In genomic region chr2:121771976-121772742, GRCh38 we compare ENCODE assay signal across 14 cellular contexts. TPM values are rescaled to one million over a fixed set of nuclear protein-coding genes. Genes with fewer than 3 reads are reported as not detected.
DNase-seq lines count a peak whose midpoint lies in the region; ATAC-seq and TF ChIP-seq lines count a peak whose summit lies in the region.
"Had no signal": no experiment of that assay in that cellular context is flagged by ENCODE, and none has a peak within 500 bp of the region (broad histone marks: within the 10 kb centered on the region; RNA-seq: fewer than 3 reads in every experiment).

No MANE protein-coding gene starts in this region.

- DNase-seq in heart right ventricle: peak in 1 of 2 donors; percentile 29
- no peak for DNase-seq in cardiac septum (ENCODE audit: low spot score)
- DNase-seq in fibroblast of villous mesenchyme (ENCODE audit: low read depth): peak; percentile 10
- DNase-seq in natural killer cell: no peak
- no peak for DNase-seq in stimulated activated naive B cell treated with anti-CD40 and anti-IgM and Interleukin-4, amounts not matched to agents 10 μg/mL and 1 μg/mL and 100 μg/mL, for 72 hours
- no peak for DNase-seq in GM10248 (ENCODE audit: extremely low spot score)
- DNase-seq: activated T-cell treated with anti-CD3 and anti-CD28 coated beads for 4 hours; aorta; Karpas-422; naive thymus-derived CD8-positive, alpha-beta T cell; stimulated activated CD4-positive, alpha-beta T cell treated with anti-CD3 and anti-CD28 coated beads, Interleukin-1b, Interleukin-23, amount 100 ng/mL, for 48 hours; stimulated activated naive CD8-positive, alpha-beta T cell treated with anti-CD3 and anti-CD28 coated beads, Interleukin-15, amount 100 ng/mL, for 72 hours had no signal

- H3K27me3 ChIP-seq in heart right ventricle: no peaks in the 10 kb centered on the region
- H3K27me3 ChIP-seq in OCI-LY1 (ENCODE audit: insufficient read depth, low read length): no peaks in the 10 kb centered on the region
- H3K27me3 ChIP-seq in thymus (ENCODE audit: control insufficient read depth, insufficient read depth): no peaks in the 10 kb centered on the region

- no peaks in the 10 kb centered on the region for H3K9me2 ChIP-seq in OCI-LY1 (ENCODE audit: low read depth, low read length)

- H3K36me3 ChIP-seq in heart right ventricle (peaks cover 0 to 33% (median 5%) of the 10 kb centered on the region in 9 donors), OCI-LY1 (ENCODE audit: insufficient read depth, low read length) (peaks cover 22% of the 10 kb centered on the region), thymus (ENCODE audit: control insufficient read depth, insufficient read depth) (peaks cover 15% of the 10 kb centered on the region)

- no peaks in the 10 kb centered on the region for H3K27me3 Mint-ChIP-seq in natural killer cell (ENCODE audit: low read depth in 2 of 2)
- no peaks in the 10 kb centered on the region for H3K27me3 Mint-ChIP-seq in stimulated activated naive B cell treated with anti-CD40 and anti-IgM and Interleukin-4, amounts not matched to agents 10 μg/mL and 1 μg/mL and 100 μg/mL, for 72 hours
- H3K27me3 Mint-ChIP-seq: naive thymus-derived CD8-positive, alpha-beta T cell; stimulated activated naive CD8-positive, alpha-beta T cell treated with anti-CD3 and anti-CD28 coated beads, Interleukin-15, amount 100 ng/mL, for 72 hours had no signal

- ATAC-seq in heart right ventricle: peak in 6 of 8 donors; percentile 50 to 80 (median 66)
- no peak for ATAC-seq in natural killer cell
- no peak for ATAC-seq in stimulated activated naive B cell treated with anti-CD40 and anti-IgM and Interleukin-4, amounts not matched to agents 10 μg/mL and 1 μg/mL and 100 μg/mL, for 72 hours (replicated peaks)
- ATAC-seq: naive thymus-derived CD8-positive, alpha-beta T cell; stimulated activated naive CD8-positive, alpha-beta T cell treated with anti-CD3 and anti-CD28 coated beads, Interleukin-15, amount 100 ng/mL, for 72 hours had no signal

- peaks cover 0 to 4% (median 0%) of the 10 kb centered on the region in 9 donors for H3K4me1 ChIP-seq in heart right ventricle
- peaks cover 50% of the 10 kb centered on the region for H3K4me1 ChIP-seq in OCI-LY1 (ENCODE audit: insufficient read depth, low read length, severe bottlenecking)
- H3K4me1 ChIP-seq in thymus (ENCODE audit: control insufficient read depth, insufficient read depth, low read length): no peaks in the 10 kb centered on the region

- WGBS in heart right ventricle, 2 donors: 48 to 60% methylated on average over 6 of the region's 6 CpGs
- WGBS in thymus: 85% methylated on average over 6 of the region's 6 CpGs

- H3K9me3 ChIP-seq in heart right ventricle (no peaks in the 10 kb centered on the region), OCI-LY1 (ENCODE audit: low read length) (no peaks in the 10 kb centered on the region), thymus (ENCODE audit: control insufficient read depth) (no peaks in the 10 kb centered on the region)

- H3K27ac Mint-ChIP-seq in natural killer cell: no peak overlapping the region
- H3K27ac Mint-ChIP-seq in stimulated activated naive B cell treated with anti-CD40 and anti-IgM and Interleukin-4, amounts not matched to agents 10 μg/mL and 1 μg/mL and 100 μg/mL, for 72 hours: no peak overlapping the region

- H3K27ac ChIP-seq in heart right ventricle (peak overlapping the region in 5 of 10 donors; percentile 6 to 60 (median 19)), OCI-LY1 (ENCODE audit: low read depth, low read length, poor library complexity, severe bottlenecking) (peak overlapping the region; percentile 97), thymus (ENCODE audit: low read depth) (peak overlapping the region; percentile 21)

- POLR2A ChIA-PET in GM10248 (lab: Yijun Ruan, JAX): interaction anchor here (1.1 kb wide), 1 partner anchor 241 kb away, joined by 5 read pairs; the partner anchor contains the start of gene RNU4ATAC

- peaks cover 12% of the 10 kb centered on the region for H3K36me3 Mint-ChIP-seq in natural killer cell
- H3K36me3 Mint-ChIP-seq in stimulated activated naive B cell treated with anti-CD40 and anti-IgM and Interleukin-4, amounts not matched to agents 10 μg/mL and 1 μg/mL and 100 μg/mL, for 72 hours: peaks cover 12 to 33% of the 10 kb centered on the region in 2 donors

- H3K4me3 Mint-ChIP-seq in natural killer cell: no peak overlapping the region
- no peak overlapping the region for H3K4me3 Mint-ChIP-seq in stimulated activated naive B cell treated with anti-CD40 and anti-IgM and Interleukin-4, amounts not matched to agents 10 μg/mL and 1 μg/mL and 100 μg/mL, for 72 hours
- H3K4me3 Mint-ChIP-seq: naive thymus-derived CD8-positive, alpha-beta T cell; stimulated activated naive CD8-positive, alpha-beta T cell treated with anti-CD3 and anti-CD28 coated beads, Interleukin-15, amount 100 ng/mL, for 72 hours had no signal

- H3K79me2 ChIP-seq in OCI-LY1 (ENCODE audit: insufficient read depth, low read length): no peaks in the 10 kb centered on the region

- H3K9ac ChIP-seq in OCI-LY1 (ENCODE audit: low read length): peak overlapping the region; percentile 56; the same call in 1 of the 2 replicates

- H3K4me3 ChIP-seq in heart right ventricle: no peak overlapping the region
- H3K4me3 ChIP-seq in OCI-LY1 (ENCODE audit: low read depth, low read length, poor library complexity, severe bottlenecking): peak overlapping the region; percentile 3
- H3K4me3 ChIP-seq in fibroblast of villous mesenchyme (ENCODE audit: low read depth, low read length): no peak overlapping the region
- no peak overlapping the region for H3K4me3 ChIP-seq in thymus (ENCODE audit: low read length)

- no peak for TF ChIP-seq CTCF in heart right ventricle (IDR thresholded peaks at IDR 0.05)
- TF ChIP-seq CTCF in OCI-LY1 (IDR thresholded peaks at IDR 0.05; ENCODE audit: low read length): no peak
- TF ChIP-seq CTCF in fibroblast of villous mesenchyme (IDR thresholded peaks at IDR 0.05; ENCODE audit: insufficient read depth, low read depth, low read length): no peak
- no peak for TF ChIP-seq CTCF in natural killer cell (IDR thresholded peaks at IDR 0.05)
- TF ChIP-seq CTCF in GM10248 (IDR thresholded peaks at IDR 0.05; ENCODE audit: control extremely low read depth, extremely low read depth, low read depth, missing control alignments): no peak

- H2AFZ ChIP-seq in OCI-LY1 (ENCODE audit: low read length): no peak overlapping the region

- no peaks in the 10 kb centered on the region for H3F3A ChIP-seq in OCI-LY1 (ENCODE audit: insufficient read depth, low read length)

- intact Hi-C loops in heart right ventricle (cut with DNase I) (no loop called here), cardiac septum (cut with DNase I) (no loop called here), natural killer cell (cut with micrococcal nuclease) (no loop called here)

- H3K4me2 ChIP-seq in OCI-LY1 (ENCODE audit: low read length): peak overlapping the region; percentile 43

- H4K20me1 ChIP-seq in OCI-LY1 (ENCODE audit: insufficient read depth, low read length): no peaks in the 10 kb centered on the region

- H3K4me1 Mint-ChIP-seq in natural killer cell: no peaks in the 10 kb centered on the region
- H3K4me1 Mint-ChIP-seq in stimulated activated naive B cell treated with anti-CD40 and anti-IgM and Interleukin-4, amounts not matched to agents 10 μg/mL and 1 μg/mL and 100 μg/mL, for 72 hours: peaks cover 0 to 1% of the 10 kb centered on the region in 2 donors
- H3K4me1 Mint-ChIP-seq: stimulated activated naive CD8-positive, alpha-beta T cell treated with anti-CD3 and anti-CD28 coated beads, Interleukin-15, amount 100 ng/mL, for 72 hours had no signal

- no peaks in the 10 kb centered on the region for H3K9me3 Mint-ChIP-seq in natural killer cell
- H3K9me3 Mint-ChIP-seq in stimulated activated naive B cell treated with anti-CD40 and anti-IgM and Interleukin-4, amounts not matched to agents 10 μg/mL and 1 μg/mL and 100 μg/mL, for 72 hours: no peaks in the 10 kb centered on the region
- H3K9me3 Mint-ChIP-seq: naive thymus-derived CD8-positive, alpha-beta T cell; stimulated activated naive CD8-positive, alpha-beta T cell treated with anti-CD3 and anti-CD28 coated beads, Interleukin-15, amount 100 ng/mL, for 72 hours had no signal

- CTCF ChIA-PET in GM10248 (lab: Yijun Ruan, JAX): interaction anchor here (0.7 to 1.3 kb wide), 5 partner anchors 10 to 416 kb away, joined by 3 to 4 read pairs (median 3); no protein-coding TSS in a partner anchor

RNA-seq across cellular contexts. Expression of gene TSN, which starts 16.7 kb away (rescaled TPM):
- total RNA-seq in heart right ventricle (10 to 100 TPM; 32.5 to 54.4 (median 48.7) TPM), cardiac septum (43.9 TPM), fibroblast of villous mesenchyme (46.4 and 65.2 TPM in 2 replicates), natural killer cell (10 to 100 TPM; 54.7 to 66.9 (median 62.5) TPM)
- polyA plus RNA-seq in heart right ventricle (10 to 100 TPM; 15.3 to 25.8 TPM), thymus (48.5 TPM)

RNA-seq across cellular contexts. Expression of gene NIFK, which starts 35.5 kb away (rescaled TPM):
- total RNA-seq in heart right ventricle: 10 to 100 TPM; 20.8 to 29.7 (median 24.7) TPM
- 10 to 100 TPM; 31.2 to 37.6 TPM for polyA plus RNA-seq in heart right ventricle
- total RNA-seq in cardiac septum: 28.8 TPM
- total RNA-seq in fibroblast of villous mesenchyme: 34.1 and 50.1 TPM in 2 replicates
- 75.4 TPM for polyA plus RNA-seq in thymus
- 10 to 100 TPM; 32.7 to 37.7 (median 33.5) TPM for total RNA-seq in natural killer cell

Comparison
In these comparisons a context has a peak if more than half of its experiments do, and no peak if none do; other contexts are left out.
1. ATAC-seq: peak in heart right ventricle (6 of 8); none in natural killer cell (0 of 3) and stimulated activated naive B cell treated with anti-CD40 and anti-IgM and Interleukin-4, amounts not matched to agents 10 μg/mL and 1 μg/mL and 100 μg/mL, for 72 hours (0 of 2).